In genomic region chr2:38610851-38611801, GRCh38 we compare ENCODE assay signal across 9 cellular contexts.
DNase-seq lines count a peak whose midpoint lies in the region; ATAC-seq and TF ChIP-seq lines count a peak whose summit lies in the region.
"Had no signal": no experiment of that assay in that cellular context is flagged by ENCODE, and none has a peak within 500 bp of the region (broad histone marks: within the 10 kb centered on the region; RNA-seq: fewer than 3 reads in every experiment).

No MANE protein-coding gene starts in this region.

- intact Hi-C loops in dendritic cell treated with granulocyte-macrophage colony-stimulating factor and Interleukin-4, amounts not matched to agents 40 ng/mL and 50 ng/mL, for 4 days (cut with micrococcal nuclease), result no loop called here

- no peak overlapping the region for H3K4me3 Mint-ChIP-seq in dendritic cell treated with granulocyte-macrophage colony-stimulating factor and Interleukin-4, amounts not matched to agents 40 ng/mL and 50 ng/mL, for 4 days

- no peaks in the 10 kb centered on the region for H3K36me3 ChIP-seq in GM06990 (ENCODE audit: control insufficient read depth, insufficient read depth, low read length)

- peak overlapping the region; percentile 85 for H3K27ac Mint-ChIP-seq in dendritic cell treated with granulocyte-macrophage colony-stimulating factor and Interleukin-4, amounts not matched to agents 40 ng/mL and 50 ng/mL, for 4 days

- H3K36me3 Mint-ChIP-seq in dendritic cell treated with granulocyte-macrophage colony-stimulating factor and Interleukin-4, amounts not matched to agents 40 ng/mL and 50 ng/mL, for 4 days (ENCODE audit: low read depth), result peaks cover 6% of the 10 kb centered on the region

- peaks cover 43% of the 10 kb centered on the region for H3K4me1 Mint-ChIP-seq in dendritic cell treated with granulocyte-macrophage colony-stimulating factor and Interleukin-4, amounts not matched to agents 40 ng/mL and 50 ng/mL, for 4 days (ENCODE audit: low read depth)

- H3K9me3 Mint-ChIP-seq in dendritic cell treated with granulocyte-macrophage colony-stimulating factor and Interleukin-4, amounts not matched to agents 40 ng/mL and 50 ng/mL, for 4 days, result peaks cover 7% of the 10 kb centered on the region

- no peaks in the 10 kb centered on the region for H3K27me3 ChIP-seq in GM06990 (replicated peaks; ENCODE audit: control insufficient read depth, insufficient read depth, low read length)

- peak; percentile 32 for DNase-seq in GM06990 (ENCODE audit: extremely low read depth, insufficient read length)
- no peak for DNase-seq in islet precursor cell
- no peak for DNase-seq in DMS79 treated with DMSO at 0.1 percent for 48 hours (lab: John Stamatoyannopoulos, UW)
- DNase-seq in DMS79 (lab: John Stamatoyannopoulos, UW), result no peak
- DNase-seq: SK-N-SH had no signal

- no peak overlapping the region for H3K4me3 ChIP-seq in GM06990 (replicated peaks; ENCODE audit: low read depth, low read length)

- no peak for TF ChIP-seq CTCF in GM06990 (IDR thresholded peaks at IDR 0.05; ENCODE audit: insufficient read depth, low read length, poor library complexity, severe bottlenecking)

- ATAC-seq in GM21367 (IDR thresholded peaks at IDR 0.05; ENCODE audit: unreplicated experiment) (peak; percentile 65), HG03469 (IDR thresholded peaks at IDR 0.05; ENCODE audit: unreplicated experiment) (peak; percentile 48), SK-N-SH treated with all-trans-retinoic acid at 6 μM for 48 hours (no peak)

- H3K27me3 Mint-ChIP-seq in dendritic cell treated with granulocyte-macrophage colony-stimulating factor and Interleukin-4, amounts not matched to agents 40 ng/mL and 50 ng/mL, for 4 days, result no peaks in the 10 kb centered on the region

TF ChIP-seq in SK-N-SH treated with all-trans-retinoic acid at 6 μM for 48 hours, 23 proteins besides CTCF, POLR2A, EP300 and RAD21:
- TF ChIP-seq GLIS3 (CRISPR knock-in tag; IDR thresholded peaks at IDR 0.05) (no peak), OSR1 (CRISPR knock-in tag; IDR thresholded peaks at IDR 0.05) (no peak), ESRRG (CRISPR knock-in tag; IDR thresholded peaks at IDR 0.05) (no peak), BACH2 (CRISPR knock-in tag; IDR thresholded peaks at IDR 0.05; ENCODE audit: borderline replicate concordance) (no peak), TOX (CRISPR knock-in tag; IDR thresholded peaks at IDR 0.05; ENCODE audit: borderline replicate concordance) (no peak), ZNF70 (CRISPR knock-in tag; IDR thresholded peaks at IDR 0.05) (no peak), SNAI2 (CRISPR knock-in tag; IDR thresholded peaks at IDR 0.05) (no peak)
